ENCODE assay signal across 9 cellular contexts in the genomic region with DNA sequence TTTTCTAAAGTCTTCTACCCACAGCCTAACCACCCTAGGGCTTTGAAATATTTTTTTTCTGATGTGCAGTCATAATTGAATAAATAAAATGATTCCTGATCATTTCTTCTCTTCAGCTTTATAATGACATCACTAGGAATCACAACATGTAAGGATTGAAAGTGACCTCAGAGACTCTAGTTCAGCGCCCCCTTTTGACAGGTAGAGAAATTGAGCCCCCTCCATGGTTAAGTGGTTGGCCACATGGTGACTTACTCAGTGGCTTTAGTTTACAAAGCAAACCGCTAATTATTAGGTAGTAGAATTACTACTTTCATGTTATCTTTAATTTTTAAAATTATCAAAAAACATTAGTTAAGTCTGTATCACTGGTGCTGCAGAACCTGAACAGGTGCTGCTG. TPM values are rescaled to one million over a fixed set of nuclear protein-coding genes. Genes with fewer than 3 reads are reported as not detected.
A peak's percentile ranks its signal among the peaks of the same experiment; 100 is the strongest.
DNase-seq lines count a peak whose midpoint lies in the region; ATAC-seq and TF ChIP-seq lines count a peak whose summit lies in the region.
"Had no signal": no experiment of that assay in that cellular context is flagged by ENCODE, and none has a peak within 500 bp of the region (broad histone marks: within the 10 kb centered on the region; RNA-seq: fewer than 3 reads in every experiment).

No MANE protein-coding gene starts in this region.

- BruUV-seq in mammary epithelial cell (replicated peaks; lab: Mats Ljungman, UMichigan), result no TSS peak

- H3K27me3 Mint-ChIP-seq in activated T-helper 2 cell treated with anti-CD3 and anti-CD28 coated beads, Interferon-gamma antibody, Interleukin-2, Interleukin-4, amounts not matched to agents 10 μg/mL and 5 μg/mL and 100 μg/mL, durations not matched to agents 14 hours and 24 hours and 36 hours (ENCODE audit: low read depth), result peaks cover 10% of the 10 kb centered on the region
- H3K27me3 Mint-ChIP-seq: activated naive CD8-positive, alpha-beta T cell had no signal

- ATAC-seq in psoas muscle, result no peak
- ATAC-seq in HG03520 (IDR thresholded peaks at IDR 0.05; ENCODE audit: unreplicated experiment), result no peak

- no peak overlapping the region for H3K4me2 ChIP-seq in mammary epithelial cell (ENCODE audit: insufficient read depth, low read depth, low read length)

- DNase-seq in NCI-H2227 (lab: John Stamatoyannopoulos, UW; ENCODE audit: unreplicated experiment) (peak; percentile 30), NCI-H2227 treated with DMSO at 0.1 percent for 48 hours (lab: John Stamatoyannopoulos, UW) (no peak), Kasumi-1 (lab: John Stamatoyannopoulos, UW) (peak; percentile 28 to 36), mammary epithelial cell (no peak), psoas muscle (no peak), DMS153 (lab: John Stamatoyannopoulos, UW) (no peak)
- no peak for DNase-seq in activated T-helper 2 cell treated with anti-CD3 and anti-CD28 coated beads, Interferon-gamma antibody, Interleukin-2, Interleukin-4, amounts not matched to agents 10 μg/mL and 5 μg/mL and 100 μg/mL, durations not matched to agents 14 hours and 24 hours and 36 hours (ENCODE audit: low spot score)

- H3K27me3 ChIP-seq in mammary epithelial cell (ENCODE audit: insufficient read depth, low read length) (no peaks in the 10 kb centered on the region), psoas muscle (ENCODE audit: insufficient read depth in 3 of 3, low read length in 2 of 3) (no peaks in the 10 kb centered on the region)

- H3K36me3 ChIP-seq in mammary epithelial cell (ENCODE audit: insufficient read depth, low read length) (no peaks in the 10 kb centered on the region), psoas muscle (ENCODE audit: insufficient read depth in 1 of 2, low read depth in 1 of 2) (no peaks in the 10 kb centered on the region)

- H3K79me2 ChIP-seq in mammary epithelial cell (ENCODE audit: insufficient read depth, low read length), result no peaks in the 10 kb centered on the region

- in situ Hi-C loops in mammary epithelial cell (cut with MboI; ENCODE audit: low sequenced_read_pairs in 2 of 2), result no loop called here

- no peaks in the 10 kb centered on the region for H3K9me3 Mint-ChIP-seq in activated T-helper 2 cell treated with anti-CD3 and anti-CD28 coated beads, Interferon-gamma antibody, Interleukin-2, Interleukin-4, amounts not matched to agents 10 μg/mL and 5 μg/mL and 100 μg/mL, durations not matched to agents 14 hours and 24 hours and 36 hours

- peaks cover 3% of the 10 kb centered on the region for H3K4me1 ChIP-seq in mammary epithelial cell (ENCODE audit: insufficient read depth, low read length)
- peaks cover 8% of the 10 kb centered on the region for H3K4me1 ChIP-seq in psoas muscle

- H3K9me3 ChIP-seq in mammary epithelial cell (replicated peaks; ENCODE audit: insufficient read depth, low read length) (no peaks in the 10 kb centered on the region), psoas muscle (no peaks in the 10 kb centered on the region)

- H3K4me3 Mint-ChIP-seq in activated T-helper 2 cell treated with anti-CD3 and anti-CD28 coated beads, Interferon-gamma antibody, Interleukin-2, Interleukin-4, amounts not matched to agents 10 μg/mL and 5 μg/mL and 100 μg/mL, durations not matched to agents 14 hours and 24 hours and 36 hours (ENCODE audit: low read depth), result no peak overlapping the region
- H3K4me3 Mint-ChIP-seq: activated naive CD8-positive, alpha-beta T cell had no signal

- no peak overlapping the region for H2AFZ ChIP-seq in mammary epithelial cell (ENCODE audit: low read depth, low read length)

- H3K36me3 Mint-ChIP-seq in activated T-helper 2 cell treated with anti-CD3 and anti-CD28 coated beads, Interferon-gamma antibody, Interleukin-2, Interleukin-4, amounts not matched to agents 10 μg/mL and 5 μg/mL and 100 μg/mL, durations not matched to agents 14 hours and 24 hours and 36 hours (ENCODE audit: low read depth), result no peaks in the 10 kb centered on the region
- H3K36me3 Mint-ChIP-seq: activated naive CD8-positive, alpha-beta T cell had no signal

- 53% methylated on average over 2 of the region's 2 CpGs for WGBS in mammary epithelial cell (ENCODE audit: low coverage, missing lambda C conversion rate)
- 44 to 50% (median 47%) methylated on average over 2 of the region's 2 CpGs for WGBS in psoas muscle, 3 donors

- H3K4me3 ChIP-seq in mammary epithelial cell (replicated peaks in 1 of 3; ENCODE audit: insufficient read depth in 1 of 3, low read depth in 2 of 3, low read length in 3 of 3) (no peak overlapping the region), psoas muscle (no peak overlapping the region)

- no peak overlapping the region for H3K9ac ChIP-seq in mammary epithelial cell (ENCODE audit: insufficient read depth, low read length)

- TF ChIP-seq CTCF in mammary epithelial cell (conservative IDR thresholded peaks at IDR 0.05 in 1 of 2, IDR thresholded peaks at IDR 0.05 in 1 of 2; ENCODE audit: extremely low read depth in 1 of 2, insufficient read depth in 1 of 2, low read depth in 1 of 2, low read length in 2 of 2) (peak; percentile 46 to 49), psoas muscle (IDR thresholded peaks at IDR 0.05) (peak; percentile 22)

- CTCF ChIA-PET in mammary epithelial cell (lab: Charles Lee; ENCODE audit: low non-redundant PET), result interaction anchor here (0.7 kb wide), 1 partner anchor 976 kb away, joined by 4 read pairs; no protein-coding TSS in a partner anchor

- H3K4me1 Mint-ChIP-seq in activated T-helper 2 cell treated with anti-CD3 and anti-CD28 coated beads, Interferon-gamma antibody, Interleukin-2, Interleukin-4, amounts not matched to agents 10 μg/mL and 5 μg/mL and 100 μg/mL, durations not matched to agents 14 hours and 24 hours and 36 hours (ENCODE audit: low read depth), result no peaks in the 10 kb centered on the region

- no peak overlapping the region for H3K27ac Mint-ChIP-seq in activated T-helper 2 cell treated with anti-CD3 and anti-CD28 coated beads, Interferon-gamma antibody, Interleukin-2, Interleukin-4, amounts not matched to agents 10 μg/mL and 5 μg/mL and 100 μg/mL, durations not matched to agents 14 hours and 24 hours and 36 hours
- H3K27ac Mint-ChIP-seq: activated naive CD8-positive, alpha-beta T cell had no signal

- H4K20me1 ChIP-seq in mammary epithelial cell (ENCODE audit: insufficient read depth, low read length), result no peaks in the 10 kb centered on the region

- intact Hi-C loops in mammary epithelial cell (cut with micrococcal nuclease), result no loop called here
- intact Hi-C loops in psoas muscle (cut with DNase I), result loop anchor here (2.0 to 10.0 kb wide), 2 partner anchors 93 to 141 kb away; no protein-coding TSS in a partner anchor
- intact Hi-C loops in activated T-helper 2 cell treated with anti-CD3 and anti-CD28 coated beads, Interferon-gamma antibody, Interleukin-2, Interleukin-4, amounts not matched to agents 10 μg/mL and 5 μg/mL and 100 μg/mL, durations not matched to agents 14 hours and 24 hours and 36 hours (cut with micrococcal nuclease), result no loop called here

- no peak overlapping the region for H3K27ac ChIP-seq in mammary epithelial cell (ENCODE audit: insufficient read depth, low read depth, low read length)
- no peak overlapping the region for H3K27ac ChIP-seq in psoas muscle

- dilution Hi-C loops in mammary epithelial cell (cut with HindIII; ENCODE audit: low sequenced_read_pairs), result no loop called here

RNA-seq across cellular contexts. Expression of gene SLC2A12, which starts 13.3 kb away (rescaled TPM):
- 10 to 100 TPM in 1 of 2 donors, 1 to 10 TPM in 1; 1.4 to 11.5 TPM for total RNA-seq in mammary epithelial cell
- 1.3 TPM for polyA plus RNA-seq in mammary epithelial cell
- polyA minus RNA-seq in mammary epithelial cell, result 1.3 TPM
- 1 to 10 TPM; 3.1 to 5.4 (median 4.2) TPM for total RNA-seq in psoas muscle
- polyA plus RNA-seq in psoas muscle, result 1 to 10 TPM in 2 of 3 donors, under 1 TPM in 1; 0.13 to 3.4 (median 1.9) TPM
- not detected in 2 replicates for total RNA-seq in activated T-helper 2 cell treated with anti-CD3 and anti-CD28 coated beads, Interferon-gamma antibody, Interleukin-2, Interleukin-4, amounts not matched to agents 10 μg/mL and 5 μg/mL and 100 μg/mL, durations not matched to agents 14 hours and 24 hours and 36 hours

Comparison
In these comparisons a context has a peak if more than half of its experiments do, and no peak if none do; other contexts are left out.
1. DNase-seq: peak in NCI-H2227 (single experiment) and Kasumi-1 (2 of 2); none in NCI-H2227 treated with DMSO at 0.1 percent for 48 hours (single experiment), mammary epithelial cell (single experiment), psoas muscle (0 of 2), activated T-helper 2 cell treated with anti-CD3 and anti-CD28 coated beads, Interferon-gamma antibody, Interleukin-2, Interleukin-4, amounts not matched to agents 10 μg/mL and 5 μg/mL and 100 μg/mL, durations not matched to agents 14 hours and 24 hours and 36 hours (single experiment) and DMS153 (single experiment).
2. intact Hi-C loops: an anchor here in psoas muscle (2.0 to 10.0 kb wide); none called in mammary epithelial cell and activated T-helper 2 cell treated with anti-CD3 and anti-CD28 coated beads, Interferon-gamma antibody, Interleukin-2, Interleukin-4, amounts not matched to agents 10 μg/mL and 5 μg/mL and 100 μg/mL, durations not matched to agents 14 hours and 24 hours and 36 hours.